14 cellular contexts compared by ENCODE assay signal in genomic region chr6:108684809-108685329, GRCh38.
A peak's percentile ranks its signal among the peaks of the same experiment; 100 is the strongest.
DNase-seq lines count a peak whose midpoint lies in the region; ATAC-seq, FAIRE-seq and TF ChIP-seq lines count a peak whose summit lies in the region.
"Had no signal": no experiment of that assay in that cellular context is flagged by ENCODE, and none has a peak within 500 bp of the region (broad histone marks: within the 10 kb centered on the region; RNA-seq: fewer than 3 reads in every experiment).

No MANE protein-coding gene starts in this region.

- 77 to 93% methylated on average over 4 to 6 of the region's 8 CpGs for WGBS in mesodermal cell (ENCODE audit: insufficient coverage in 2 of 2), 2 experiments

- no peaks in the 10 kb centered on the region for H3K27me3 ChIP-seq in BJ (ENCODE audit: control insufficient read depth, insufficient read depth, low read length)

- H3K4me3 ChIP-seq in BJ (ENCODE audit: low read depth, low read length): no peak overlapping the region
- no peak overlapping the region for H3K4me3 ChIP-seq in mesodermal cell (ENCODE audit: extremely low read depth, insufficient read depth, low read length, poor library complexity, severe bottlenecking)
- H3K4me3 ChIP-seq: skin epidermis had no signal

- peaks cover 8% of the 10 kb centered on the region for H3K36me3 Mint-ChIP-seq in activated naive CD8-positive, alpha-beta T cell treated with anti-CD3 and anti-CD28 coated beads, Interleukin-2, amount 50 U/mL, for 24 hours (ENCODE audit: low read depth)

- H3K9me3 Mint-ChIP-seq in activated naive CD8-positive, alpha-beta T cell treated with anti-CD3 and anti-CD28 coated beads, Interleukin-2, amount 50 U/mL, for 24 hours: no peaks in the 10 kb centered on the region
- H3K9me3 Mint-ChIP-seq: T-helper 1 cell treated with Interleukin-12 subunit alpha and Interleukin-12 subunit beta and Interleukin-4 antibody, amounts not matched to agents 30 μg/mL and 1 μg/mL, for 36 hours had no signal

- H3K27me3 Mint-ChIP-seq in activated naive CD8-positive, alpha-beta T cell treated with anti-CD3 and anti-CD28 coated beads, Interleukin-2, amount 50 U/mL, for 24 hours: no peaks in the 10 kb centered on the region
- H3K27me3 Mint-ChIP-seq: CD4-positive, CD25-positive, alpha-beta regulatory T cell had no signal

- FAIRE-seq in HTR-8/SVneo (lab: Jason Lieb, UNC): no peak
- FAIRE-seq: kidney had no signal

- H3K4me1 ChIP-seq in mesodermal cell (ENCODE audit: control insufficient read depth, insufficient read depth, low read length, poor library complexity, severe bottlenecking): peaks cover 2% of the 10 kb centered on the region

- POLR2A ChIA-PET in BJ (lab: Charles Lee): interaction anchor here (0.5 kb wide), 1 partner anchor 96 kb away, joined by 9 read pairs; no protein-coding TSS in a partner anchor

- peak overlapping the region; percentile 36 for H3K27ac ChIP-seq in mesodermal cell (ENCODE audit: low read depth, low read length, severe bottlenecking)
- H3K27ac ChIP-seq: skin epidermis had no signal

- ATAC-seq in activated naive CD8-positive, alpha-beta T cell treated with anti-CD3 and anti-CD28 coated beads, Interleukin-2, amount 50 U/mL, for 24 hours: peak; percentile 46
- ATAC-seq in HG02571 (IDR thresholded peaks at IDR 0.05; ENCODE audit: unreplicated experiment): no peak
- ATAC-seq in HG02642 (IDR thresholded peaks at IDR 0.05; ENCODE audit: poor library complexity, unreplicated experiment): no peak

- peak overlapping the region; percentile 40 for H3K27ac Mint-ChIP-seq in activated naive CD8-positive, alpha-beta T cell treated with anti-CD3 and anti-CD28 coated beads, Interleukin-2, amount 50 U/mL, for 24 hours
- H3K27ac Mint-ChIP-seq: T-helper 1 cell treated with Interleukin-12 subunit alpha and Interleukin-12 subunit beta and Interleukin-4 antibody, amounts not matched to agents 30 μg/mL and 1 μg/mL, for 36 hours had no signal

- TF ChIP-seq CTCF in BJ (IDR thresholded peaks at IDR 0.05; ENCODE audit: insufficient read depth, low read depth, low read length): no peak

- DNase-seq in BJ (ENCODE audit: low read depth) (peak; percentile 53), HTR-8/SVneo (ENCODE audit: insufficient read length, low spot score) (peak; percentile 65), nucleus accumbens (lab: John Stamatoyannopoulos, UW) (no peak)
- no peak for DNase-seq in activated naive CD8-positive, alpha-beta T cell treated with anti-CD3 and anti-CD28 coated beads, Interleukin-2, amount 50 U/mL, for 24 hours
- DNase-seq in stimulated activated CD4-positive, alpha-beta T cell treated with anti-CD3 and anti-CD28 coated beads, Interleukin-4, amount 100 ng/mL, for 4 hours: no peak
- DNase-seq: activated effector memory CD4-positive, alpha-beta T cell treated with Interleukin-2 at 50 U/mL for 16 hours; CD4-positive, CD25-positive, alpha-beta regulatory T cell; kidney; NCI-H2171 treated with DMSO at 0.1 percent for 48 hours had no signal

- CTCF ChIA-PET in BJ (lab: Yijun Ruan, JAX): interaction anchor here (0.6 kb wide), 1 partner anchor 880 kb away, joined by 3 read pairs; no protein-coding TSS in a partner anchor

- H3K4me1 Mint-ChIP-seq in activated naive CD8-positive, alpha-beta T cell treated with anti-CD3 and anti-CD28 coated beads, Interleukin-2, amount 50 U/mL, for 24 hours: peaks cover 17% of the 10 kb centered on the region

- H3K4me3 Mint-ChIP-seq in activated naive CD8-positive, alpha-beta T cell treated with anti-CD3 and anti-CD28 coated beads, Interleukin-2, amount 50 U/mL, for 24 hours: no peak overlapping the region
- H3K4me3 Mint-ChIP-seq: CD4-positive, CD25-positive, alpha-beta regulatory T cell; T-helper 1 cell treated with Interleukin-12 subunit alpha and Interleukin-12 subunit beta and Interleukin-4 antibody, amounts not matched to agents 30 μg/mL and 1 μg/mL, for 36 hours had no signal

- H3K36me3 ChIP-seq in BJ (ENCODE audit: control insufficient read depth, insufficient read depth, low read length) (peaks cover 5% of the 10 kb centered on the region), mesodermal cell (ENCODE audit: control insufficient read depth, insufficient read depth, low read length) (peaks cover 14% of the 10 kb centered on the region)

- H3K9me3 ChIP-seq in mesodermal cell (ENCODE audit: control insufficient read depth, low read length): no peaks in the 10 kb centered on the region

Comparison
In these comparisons a context has a peak if more than half of its experiments do, and no peak if none do; other contexts are left out.
1. DNase-seq: peak in BJ (single experiment) and HTR-8/SVneo (single experiment); none in activated naive CD8-positive, alpha-beta T cell treated with anti-CD3 and anti-CD28 coated beads, Interleukin-2, amount 50 U/mL, for 24 hours (single experiment), nucleus accumbens (0 of 56) and stimulated activated CD4-positive, alpha-beta T cell treated with anti-CD3 and anti-CD28 coated beads, Interleukin-4, amount 100 ng/mL, for 4 hours (0 of 2).